8 cellular contexts compared by ENCODE assay signal in genomic region chr3:27632431-27633223, GRCh38.
DNase-seq lines count a peak whose midpoint lies in the region; ATAC-seq and TF ChIP-seq lines count a peak whose summit lies in the region.

No MANE protein-coding gene starts in this region.

- H3K9me3 ChIP-seq in neural progenitor cell (ENCODE audit: low read depth) (no peaks in the 10 kb centered on the region), thoracic aorta (no peaks in the 10 kb centered on the region)

- H3K4me1 ChIP-seq in neural progenitor cell (no peaks in the 10 kb centered on the region), thoracic aorta (ENCODE audit: control insufficient read depth in 1 of 2, low read depth in 2 of 2) (peaks cover 0 to 32% of the 10 kb centered on the region in 2 donors)

- H3K27me3 Mint-ChIP-seq in neural progenitor cell (ENCODE audit: insufficient read depth, low read depth), result no peaks in the 10 kb centered on the region

- peak overlapping the region; percentile 69 for H3K4me2 ChIP-seq in neural progenitor cell

- H3F3A ChIP-seq in neural progenitor cell (ENCODE audit: low read depth), result peaks cover 4% of the 10 kb centered on the region

- H3K27ac Mint-ChIP-seq in neural progenitor cell, result peak overlapping the region; percentile 57

- no peaks in the 10 kb centered on the region for H3K79me2 ChIP-seq in neural progenitor cell (ENCODE audit: low read depth)

- H3K36me3 Mint-ChIP-seq in neural progenitor cell, result no peaks in the 10 kb centered on the region

- H4K20me1 ChIP-seq in neural progenitor cell (ENCODE audit: low read depth), result no peaks in the 10 kb centered on the region

- no peak overlapping the region for H3K9ac ChIP-seq in neural progenitor cell

- H3K27ac ChIP-seq in neural progenitor cell, result no peak overlapping the region
- peak overlapping the region; percentile 77 to 97 for H3K27ac ChIP-seq in thoracic aorta

- H3K4me1 Mint-ChIP-seq in neural progenitor cell, result peaks cover under 1% of the 10 kb centered on the region

- peak overlapping the region; percentile 69 for H3K4me3 ChIP-seq in fibroblast of the aortic adventitia (ENCODE audit: low read depth, low read length)
- H3K4me3 ChIP-seq in neural progenitor cell, result peak overlapping the region; percentile 46
- peak overlapping the region; percentile 90 for H3K4me3 ChIP-seq in thoracic aorta

- H3K9me3 Mint-ChIP-seq in neural progenitor cell, result peaks cover 8% of the 10 kb centered on the region

- H3K27me3 ChIP-seq in neural progenitor cell, result peaks cover 17% of the 10 kb centered on the region
- H3K27me3 ChIP-seq in thoracic aorta (replicated peaks; ENCODE audit: insufficient read depth), result no peaks in the 10 kb centered on the region

- TF ChIP-seq CTCF in fibroblast of the aortic adventitia (IDR thresholded peaks at IDR 0.05; ENCODE audit: insufficient read depth, low read length) (no peak), neural progenitor cell (IDR thresholded peaks at IDR 0.05) (no peak), thoracic aorta (IDR thresholded peaks at IDR 0.05) (no peak)

- no peaks in the 10 kb centered on the region for H3K36me3 ChIP-seq in neural progenitor cell
- H3K36me3 ChIP-seq in thoracic aorta, result no peaks in the 10 kb centered on the region

- DNase-seq in A172 (ENCODE audit: low spot score) (peak; percentile 35), NCI-H748 (lab: John Stamatoyannopoulos, UW; ENCODE audit: unreplicated experiment) (peak; percentile 79), activated T-helper 1 cell treated with Interleukin-2 at 50 U/mL for 16 hours (ENCODE audit: low read depth) (peak; percentile 30), fibroblast of the aortic adventitia (ENCODE audit: low read depth) (peak; percentile 69), neural progenitor cell (ENCODE audit: low spot score) (peak; percentile 71), thoracic aorta (ENCODE audit: low spot score) (no peak)

- ATAC-seq in GM18508 (IDR thresholded peaks at IDR 0.05; ENCODE audit: insufficient read depth, unreplicated experiment) (peak; percentile 72), HG02973 (IDR thresholded peaks at IDR 0.05; ENCODE audit: unreplicated experiment) (peak; percentile 74), thoracic aorta (ENCODE audit: insufficient number of reproducible peaks, low FRiP score, low read depth) (peak; percentile 37)

- peak overlapping the region; percentile 93 for H2AFZ ChIP-seq in neural progenitor cell (replicated peaks)

- H3K4me3 Mint-ChIP-seq in neural progenitor cell, result peak overlapping the region; percentile 58
